In genomic region chr4:122576261-122577188, GRCh38 we compare ENCODE assay signal across 8 cellular contexts. TPM values are rescaled to one million over a fixed set of nuclear protein-coding genes. Genes with fewer than 3 reads are reported as not detected.
DNase-seq lines count a peak whose midpoint lies in the region; ATAC-seq, FAIRE-seq and TF ChIP-seq lines count a peak whose summit lies in the region.

No MANE protein-coding gene starts in this region.

- TF ChIP-seq POLR2A in GM12892 (IDR thresholded peaks at IDR 0.05; ENCODE audit: low read depth, low read length): no peak

- DNase-seq in BE2C (peak; percentile 11), GM12892 (ENCODE audit: insufficient read length) (no peak), HT-29 (ENCODE audit: low spot score) (peak; percentile 71), SK-MEL-5 (ENCODE audit: low read depth, low spot score) (peak; percentile 69), nephron progenitor cell (no peak), NCI-H2227 (lab: John Stamatoyannopoulos, UW; ENCODE audit: unreplicated experiment) (no peak)
- peak; percentile 29 for DNase-seq in effector CD4-positive, alpha-beta T cell

- no peaks in the 10 kb centered on the region for H3K36me3 ChIP-seq in BE2C

- no peak for ATAC-seq in GM21515 (IDR thresholded peaks at IDR 0.05; ENCODE audit: unreplicated experiment)

- peaks cover 14% of the 10 kb centered on the region for H3K36me3 Mint-ChIP-seq in nephron progenitor cell (ENCODE audit: low read depth)

- no peaks in the 10 kb centered on the region for H3K27me3 ChIP-seq in BE2C

- H3K27ac Mint-ChIP-seq in nephron progenitor cell: no peak overlapping the region

- H3K4me3 Mint-ChIP-seq in nephron progenitor cell: no peak overlapping the region

- peak; percentile 56 for TF ChIP-seq CTCF in BE2C (IDR thresholded peaks at IDR 0.05; ENCODE audit: low read depth, low read length)
- TF ChIP-seq CTCF in nephron progenitor cell (IDR thresholded peaks at IDR 0.05): peak; percentile 47

- peaks cover 3% of the 10 kb centered on the region for H3K27me3 Mint-ChIP-seq in nephron progenitor cell (ENCODE audit: low read depth, poor library complexity)

- H3K4me1 Mint-ChIP-seq in nephron progenitor cell: no peaks in the 10 kb centered on the region

- no peaks in the 10 kb centered on the region for H3K9me3 ChIP-seq in BE2C

- H3K4me1 ChIP-seq in BE2C: no peaks in the 10 kb centered on the region

- in situ Hi-C loops in SK-MEL-5 (cut with HindIII; ENCODE audit: low pct_unique_long_range_greater_than_20kb, low sequenced_read_pairs): no loop called here

- peaks cover 38% of the 10 kb centered on the region for H3K9me3 Mint-ChIP-seq in nephron progenitor cell

- peak; percentile 73 for FAIRE-seq in GM12892 (lab: Jason Lieb, UNC)

- H3K4me3 ChIP-seq in BE2C (ENCODE audit: low read depth, low read length): no peak overlapping the region

RNA-seq across cellular contexts. Expression of gene IL21, which starts 44.3 kb away (rescaled TPM):
- polyA plus RNA-seq in BE2C (2012; ENCODE audit: insufficient read depth, insufficient read length, low read depth): not detected
- not detected for polyA plus RNA-seq in GM12892 (2012; ENCODE audit: missing spikeins)
- total RNA-seq in HT-29 (2014; rRNA removed; shearing (Covaris generic)): not detected in 2 replicates
- total RNA-seq in SK-MEL-5 (2014; rRNA removed; shearing (Covaris generic)): not detected in 2 replicates
- polyA plus RNA-seq in SK-MEL-5 (2015; cell fraction: cytosol; rRNA removed): not detected in 2 replicates
- polyA plus RNA-seq in SK-MEL-5 (2015; cell fraction: nucleus; rRNA removed): not detected in 2 replicates

Comparison
In these comparisons a context has a peak if more than half of its experiments do, and no peak if none do; other contexts are left out.
1. DNase-seq: peak in BE2C (single experiment), HT-29 (single experiment), SK-MEL-5 (single experiment) and effector CD4-positive, alpha-beta T cell (single experiment); none in GM12892 (single experiment), nephron progenitor cell (single experiment) and NCI-H2227 (single experiment).